23 cellular contexts compared by ENCODE assay signal in the genomic region with DNA sequence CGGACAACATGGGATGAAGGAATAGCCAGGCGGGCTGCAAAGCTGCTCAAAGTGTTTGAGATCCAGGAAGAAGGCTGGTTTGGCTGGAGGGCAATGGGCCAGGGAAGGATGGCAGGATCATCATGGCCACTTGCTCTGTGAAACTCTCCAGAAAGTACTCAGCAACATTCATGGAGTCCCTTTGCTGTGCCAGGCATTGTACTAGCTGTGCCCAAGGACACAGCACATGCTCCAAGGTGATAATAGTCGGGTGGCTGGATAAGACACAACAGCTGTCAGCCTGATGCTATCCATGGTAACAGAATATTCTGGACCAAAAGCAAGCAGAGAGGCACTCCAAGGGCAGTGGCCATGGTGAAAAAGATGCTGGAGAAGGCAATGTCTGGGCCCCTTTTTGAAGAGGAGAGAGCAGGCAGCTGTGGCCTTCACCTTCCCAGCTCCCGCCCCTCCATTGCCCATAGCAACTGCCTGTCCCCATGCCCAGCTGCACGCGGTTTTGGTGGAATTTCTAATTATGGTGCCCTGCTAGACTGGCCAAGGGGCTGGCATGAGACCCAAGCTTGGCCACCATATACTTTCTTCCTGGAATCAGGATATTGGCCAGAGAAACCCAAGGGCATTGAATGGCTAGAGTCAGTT.
DNase-seq lines count a peak whose midpoint lies in the region; ATAC-seq and TF ChIP-seq lines count a peak whose summit lies in the region.
"Had no signal": no experiment of that assay in that cellular context is flagged by ENCODE, and none has a peak within 500 bp of the region (broad histone marks: within the 10 kb centered on the region; RNA-seq: fewer than 3 reads in every experiment).

No MANE protein-coding gene starts in this region.

- H3K27ac ChIP-seq in dorsolateral prefrontal cortex (peak overlapping the region in 54 of 59 donors; percentile 4 to 93 (median 62)), temporal lobe (ENCODE audit: low read depth, low read length) (peak overlapping the region; percentile 40)
- H3K27ac ChIP-seq: 22Rv1, cardiac muscle cell, tibial nerve had no signal

- no peak for TF ChIP-seq CTCF in dorsolateral prefrontal cortex (IDR thresholded peaks at IDR 0.05 in 54 of 56, conservative IDR thresholded peaks at IDR 0.05 in 2 of 56; ENCODE audit: low read depth in 1 of 56, partially characterized antibody in 56 of 56)

- H3K27me3 ChIP-seq in dorsolateral prefrontal cortex, result no peaks in the 10 kb centered on the region
- H3K27me3 ChIP-seq: cardiac muscle cell, tibial nerve had no signal

- no peak for ATAC-seq in HG02798 (IDR thresholded peaks at IDR 0.05; ENCODE audit: poor library complexity, unreplicated experiment)
- ATAC-seq in HG02642 (IDR thresholded peaks at IDR 0.05; ENCODE audit: poor library complexity, unreplicated experiment), result no peak
- ATAC-seq: activated CD4-positive, alpha-beta T cell treated with anti-CD3 and anti-CD28 coated beads for 36 hours; left colon; sciatic nerve; stimulated activated naive CD8-positive, alpha-beta T cell treated with anti-CD3 and anti-CD28 coated beads, Interleukin-15, amount 100 ng/mL, for 72 hours had no signal

- DNase-seq in DMS 273 (lab: John Stamatoyannopoulos, UW; ENCODE audit: unreplicated experiment), result peak; percentile 42
- no peak for DNase-seq in DMS 273 treated with DMSO at 0.1 percent for 48 hours (lab: John Stamatoyannopoulos, UW)
- peak in 2 of 10 donors; percentile 30 to 53 for DNase-seq in dorsolateral prefrontal cortex
- DNase-seq in myocyte (ENCODE audit: low read depth), result peak; percentile 74
- DNase-seq in D341Med (ENCODE audit: low spot score), result no peak
- DNase-seq: activated CD4-positive, alpha-beta T cell treated with anti-CD3 and anti-CD28 coated beads for 36 hours; activated T-cell treated with anti-CD3 and anti-CD28 coated beads, Interleukin-2, amount 50 U/mL, for 1 hour; dermis blood vessel endothelial cell; GF-D8; KBM-7; left colon; mesendoderm; naive B cell; NCI-H187 treated with DMSO at 0.1 percent for 48 hours; occipital lobe; stimulated activated naive CD8-positive, alpha-beta T cell treated with anti-CD3 and anti-CD28 coated beads, Interleukin-15, amount 100 ng/mL, for 72 hours had no signal

- intact Hi-C loops in dorsolateral prefrontal cortex (cut with DNase I), result no loop called here

- H3K4me3 ChIP-seq in dorsolateral prefrontal cortex, result no peak overlapping the region
- H3K4me3 ChIP-seq: cardiac muscle cell, tibial nerve had no signal

Comparison
In these comparisons a context has a peak if more than half of its experiments do, and no peak if none do; other contexts are left out.
1. DNase-seq: peak in DMS 273 (single experiment) and myocyte (single experiment); none in DMS 273 treated with DMSO at 0.1 percent for 48 hours (single experiment) and D341Med (single experiment).